ENCODE assay signal across 25 cellular contexts in the genomic region with DNA sequence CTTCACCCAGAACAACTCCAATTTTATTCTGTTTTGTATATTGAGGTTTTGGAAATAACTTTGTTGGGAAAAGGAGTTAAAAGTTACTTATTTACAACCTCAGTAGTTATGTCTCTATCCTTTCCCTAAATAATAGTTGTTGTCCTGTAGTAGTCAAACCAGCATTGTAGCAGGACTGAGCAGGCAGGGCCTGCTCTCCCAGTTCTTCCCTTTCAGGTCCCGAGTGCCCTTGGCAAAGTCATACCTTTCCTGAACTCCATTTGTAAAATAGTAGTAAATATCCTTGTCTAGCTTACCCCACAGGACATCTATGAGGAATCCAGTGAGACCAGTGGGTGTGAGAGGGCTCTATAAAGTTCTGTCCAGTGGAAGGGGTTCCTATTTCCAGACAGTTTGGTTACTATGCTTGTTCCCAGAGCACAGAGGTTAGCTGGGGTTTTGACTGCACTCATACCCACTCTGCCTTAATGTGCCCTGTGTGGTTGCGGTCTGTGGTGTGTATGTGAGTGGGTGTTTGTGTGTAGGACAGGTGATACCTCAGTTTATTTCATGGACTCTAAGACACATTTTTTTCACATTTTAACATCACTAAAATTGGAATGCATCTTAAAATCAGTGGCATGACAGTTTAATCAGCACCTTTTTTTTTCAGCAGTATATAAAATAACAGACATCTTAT.
DNase-seq lines count a peak whose midpoint lies in the region; ATAC-seq and TF ChIP-seq lines count a peak whose summit lies in the region.
"Had no signal": no experiment of that assay in that cellular context is flagged by ENCODE, and none has a peak within 500 bp of the region (broad histone marks: within the 10 kb centered on the region; RNA-seq: fewer than 3 reads in every experiment).

No MANE protein-coding gene starts in this region.

- no peak overlapping the region for H3K4me2 ChIP-seq in SK-N-SH
- H3K4me2 ChIP-seq in PC-9, result peak overlapping the region; percentile 60
- peak overlapping the region; percentile 12 for H3K4me2 ChIP-seq in smooth muscle cell

- POLR2A ChIA-PET in SK-N-SH (lab: Yijun Ruan, JAX) (no interaction called here), PC-9 (lab: Charles Lee; ENCODE audit: unreplicated experiment) (no interaction called here)

- H2AFZ ChIP-seq in SK-N-SH (ENCODE audit: low read depth) (no peak overlapping the region), PC-9 (no peak overlapping the region), smooth muscle cell (ENCODE audit: low read depth) (no peak overlapping the region)

- peak; percentile 10; the same call in 1 of the 3 replicates for ATAC-seq in SK-N-SH treated with all-trans-retinoic acid at 6 μM for 48 hours
- ATAC-seq in HG03196 (IDR thresholded peaks at IDR 0.05; ENCODE audit: unreplicated experiment), result no peak
- ATAC-seq in sciatic nerve, result no peak
- ATAC-seq: HepG2, Panc1 had no signal

- no peak for TF ChIP-seq RAD21 in SK-N-SH (IDR thresholded peaks at IDR 0.05; ENCODE audit: low read length)

- H4K20me1 ChIP-seq in SK-N-SH (ENCODE audit: insufficient read depth) (no peaks in the 10 kb centered on the region), PC-9 (ENCODE audit: insufficient read depth) (peaks cover 3% of the 10 kb centered on the region; the same call in 1 of the 2 replicates), smooth muscle cell (ENCODE audit: low read depth) (no peaks in the 10 kb centered on the region)

- intact Hi-C loops in PC-9 (cut with micrococcal nuclease; ENCODE audit: unreplicated experiment) (loop anchor here (2.0 to 5.0 kb wide), 2 partner anchors 29 to 136 kb away; partner anchors contain the start of gene AMMECR1), esophagus squamous epithelium (cut with DNase I) (no loop called here), sciatic nerve (cut with DNase I) (no loop called here)

- H3K79me2 ChIP-seq in SK-N-SH (ENCODE audit: insufficient read depth) (no peaks in the 10 kb centered on the region), PC-9 (ENCODE audit: low read depth) (no peaks in the 10 kb centered on the region), smooth muscle cell (ENCODE audit: low read depth) (no peaks in the 10 kb centered on the region)

- H3K27ac ChIP-seq in SK-N-SH (ENCODE audit: low read depth in 2 of 2, low read length in 1 of 2), result peak overlapping the region in 1 of 2 experiments; percentile 59; a peak in 1 of 4 replicates
- H3K27ac ChIP-seq in PC-9, result peak overlapping the region; percentile 48
- H3K27ac ChIP-seq in esophagus squamous epithelium, result peak overlapping the region in 3 of 4 donors; percentile 36 to 55 (median 46)
- peak overlapping the region; percentile 88 for H3K27ac ChIP-seq in smooth muscle cell (ENCODE audit: low read depth)
- H3K27ac ChIP-seq: 22Rv1, neutrophil, tibial nerve, VCaP had no signal

- H3K9ac ChIP-seq in SK-N-SH (no peak overlapping the region), smooth muscle cell (ENCODE audit: low read depth) (peak overlapping the region; percentile 16)

- H3K9me3 ChIP-seq in SK-N-SH (no peaks in the 10 kb centered on the region), PC-9 (ENCODE audit: insufficient read depth, low read depth) (0 out of 2 replicates have a peak, but pooled peaks cover 5% of the 10 kb centered on the region), esophagus squamous epithelium (peaks cover 0 to 5% (median 0%) of the 10 kb centered on the region in 3 donors), smooth muscle cell (replicated peaks; ENCODE audit: low read depth) (no peaks in the 10 kb centered on the region)
- H3K9me3 ChIP-seq: gastrocnemius medialis, neutrophil, tibial nerve had no signal

- TF ChIP-seq POLR2A in esophagus squamous epithelium (IDR thresholded peaks at IDR 0.05), result no peak

- no peaks in the 10 kb centered on the region for H3K36me3 ChIP-seq in SK-N-SH (replicated peaks in 1 of 2; ENCODE audit: control insufficient read depth in 1 of 2, insufficient read depth in 2 of 2, low read length in 1 of 2)
- H3K36me3 ChIP-seq in PC-9 (ENCODE audit: low read depth), result 0 out of 2 replicates have a peak, but pooled peaks cover 5% of the 10 kb centered on the region
- H3K36me3 ChIP-seq in esophagus squamous epithelium, result no peaks in the 10 kb centered on the region
- H3K36me3 ChIP-seq in smooth muscle cell (ENCODE audit: low read depth), result peaks cover 3% of the 10 kb centered on the region
- H3K36me3 ChIP-seq: gastrocnemius medialis, tibial nerve had no signal

- H3K4me3 ChIP-seq in SK-N-SH (ENCODE audit: low read depth in 2 of 2, low read length in 1 of 2) (no peak overlapping the region), PC-9 (no peak overlapping the region), esophagus squamous epithelium (no peak overlapping the region), smooth muscle cell (no peak overlapping the region)
- H3K4me3 ChIP-seq: gastrocnemius medialis, GM12878, tibial nerve had no signal

- H3F3A ChIP-seq in SK-N-SH (replicated peaks; ENCODE audit: insufficient read depth), result no peaks in the 10 kb centered on the region
- peaks cover 24% of the 10 kb centered on the region for H3F3A ChIP-seq in PC-9 (ENCODE audit: insufficient read depth, low read depth)
- peaks cover 6% of the 10 kb centered on the region for H3F3A ChIP-seq in smooth muscle cell (ENCODE audit: low read depth)

- no TSS peak for BruUV-seq in PC-9 (replicated peaks; lab: Mats Ljungman, UMichigan)

- H3K4me1 ChIP-seq in SK-N-SH (ENCODE audit: control insufficient read depth in 1 of 2, insufficient read depth in 2 of 2, low read depth in 1 of 2, low read length in 1 of 2) (no peaks in the 10 kb centered on the region; a peak in 1 of 4 replicates), PC-9 (replicated peaks; ENCODE audit: insufficient read depth) (peaks cover 35% of the 10 kb centered on the region), esophagus squamous epithelium (peaks cover 0 to 26% (median 4%) of the 10 kb centered on the region in 3 donors), smooth muscle cell (ENCODE audit: low read depth) (no peaks in the 10 kb centered on the region)
- H3K4me1 ChIP-seq: gastrocnemius medialis, tibial nerve had no signal

- TF ChIP-seq CTCF in SK-N-SH (IDR thresholded peaks at IDR 0.05) (no peak), PC-9 (conservative IDR thresholded peaks at IDR 0.05) (no peak), esophagus squamous epithelium (IDR thresholded peaks at IDR 0.05) (no peak), smooth muscle cell (IDR thresholded peaks at IDR 0.05; ENCODE audit: borderline replicate concordance, insufficient read depth, poor library complexity, severe bottlenecking) (no peak)

- TF ChIP-seq EP300 in SK-N-SH (IDR thresholded peaks at IDR 0.05; ENCODE audit: borderline replicate concordance in 1 of 2, low read depth in 1 of 2, low read length in 1 of 2), result no peak

- 52% methylated on average over 2 of the region's 2 CpGs for WGBS in SK-N-SH (ENCODE audit: low lambda C conversion rate)
- 55 to 61% methylated on average over 2 of the region's 2 CpGs for WGBS in esophagus squamous epithelium, 2 donors
- 75% methylated on average over 2 of the region's 2 CpGs for WGBS in smooth muscle cell (ENCODE audit: low lambda C conversion rate)

- CTCF ChIA-PET in SK-N-SH (lab: Yijun Ruan, JAX) (interaction anchor here (1.2 to 1.9 kb wide), 2 partner anchors 35 to 226 kb away, joined by 4 to 6 read pairs; no protein-coding TSS in a partner anchor), PC-9 (lab: Charles Lee) (interaction anchor here (0.6 to 0.7 kb wide), 2 partner anchors 17 to 259 kb away, joined by 3 to 4 read pairs; no protein-coding TSS in a partner anchor)

- H3K9me2 ChIP-seq in SK-N-SH (no peaks in the 10 kb centered on the region), PC-9 (ENCODE audit: insufficient read depth) (no peaks in the 10 kb centered on the region)

- DNase-seq in SK-N-SH (no peak), PC-9 (no peak), esophagus squamous epithelium (lab: John Stamatoyannopoulos, UW) (no peak), smooth muscle cell (lab: John Stamatoyannopoulos, UW; ENCODE audit: unreplicated experiment) (no peak), sciatic nerve (ENCODE audit: low spot score) (no peak), NCI-H2196 treated with DMSO at 0.1 percent for 48 hours (lab: John Stamatoyannopoulos, UW; ENCODE audit: unreplicated experiment) (no peak)
- DNase-seq: activated CD4-positive, alpha-beta T cell treated with anti-CD3 and anti-CD28 coated beads, Interleukin-2, amount 50 U/mL, for 4 hours; activated naive CD4-positive, alpha-beta T cell treated with anti-CD3 and anti-CD28 coated beads, Interleukin-2, amount 10 ng/mL, durations not matched to agents 7 days and 5 days; amygdala; gastrocnemius medialis; hippocampal formation; NCI-H1092 treated with DMSO at 0.1 percent for 48 hours; NCI-H2029 treated with DMSO at 0.1 percent for 48 hours; small intestine; stimulated activated CD4-positive, alpha-beta T cell treated with anti-CD3 and anti-CD28 coated beads, Interleukin-2, amount 100 ng/mL, for 48 hours; stimulated activated naive CD4-positive, alpha-beta T cell had no signal

- H3K27me3 ChIP-seq in SK-N-SH (ENCODE audit: insufficient read depth) (no peaks in the 10 kb centered on the region), PC-9 (ENCODE audit: insufficient read depth, low read depth) (no peaks in the 10 kb centered on the region), esophagus squamous epithelium (no peaks in the 10 kb centered on the region), smooth muscle cell (ENCODE audit: low read depth) (no peaks in the 10 kb centered on the region)
- H3K27me3 ChIP-seq: gastrocnemius medialis, neutrophil had no signal

TF ChIP-seq in SK-N-SH treated with all-trans-retinoic acid at 6 μM for 48 hours, 23 proteins besides CTCF, POLR2A, EP300 and RAD21:
- TF ChIP-seq ZC3H10 (CRISPR knock-in tag; IDR thresholded peaks at IDR 0.05), result no peak

TF ChIP-seq in SK-N-SH, 30 proteins besides CTCF, POLR2A, EP300 and RAD21 (continues in another document):
- TF ChIP-seq SMC3 (IDR thresholded peaks at IDR 0.05; ENCODE audit: low read depth, low read length), result no peak
- no peak for TF ChIP-seq MXI1 (IDR thresholded peaks at IDR 0.05; ENCODE audit: low read depth, low read length)
- no peak for TF ChIP-seq POLR2AphosphoS5 (IDR thresholded peaks at IDR 0.05; ENCODE audit: low read depth, low read length)
- no peak for TF ChIP-seq SIN3A (IDR thresholded peaks at IDR 0.05; ENCODE audit: borderline replicate concordance, low read depth, low read length)
- no peak for TF ChIP-seq TEAD4 (IDR thresholded peaks at IDR 0.05; ENCODE audit: borderline replicate concordance, insufficient read depth)
- no peak for TF ChIP-seq CHD2 (IDR thresholded peaks at IDR 0.05; ENCODE audit: low read length, partially characterized antibody)
- TF ChIP-seq TCF12 (IDR thresholded peaks at IDR 0.05), result no peak
- no peak for TF ChIP-seq ELF1 (IDR thresholded peaks at IDR 0.05)
